ENCODE assay signal across 10 cellular contexts in the genomic region with DNA sequence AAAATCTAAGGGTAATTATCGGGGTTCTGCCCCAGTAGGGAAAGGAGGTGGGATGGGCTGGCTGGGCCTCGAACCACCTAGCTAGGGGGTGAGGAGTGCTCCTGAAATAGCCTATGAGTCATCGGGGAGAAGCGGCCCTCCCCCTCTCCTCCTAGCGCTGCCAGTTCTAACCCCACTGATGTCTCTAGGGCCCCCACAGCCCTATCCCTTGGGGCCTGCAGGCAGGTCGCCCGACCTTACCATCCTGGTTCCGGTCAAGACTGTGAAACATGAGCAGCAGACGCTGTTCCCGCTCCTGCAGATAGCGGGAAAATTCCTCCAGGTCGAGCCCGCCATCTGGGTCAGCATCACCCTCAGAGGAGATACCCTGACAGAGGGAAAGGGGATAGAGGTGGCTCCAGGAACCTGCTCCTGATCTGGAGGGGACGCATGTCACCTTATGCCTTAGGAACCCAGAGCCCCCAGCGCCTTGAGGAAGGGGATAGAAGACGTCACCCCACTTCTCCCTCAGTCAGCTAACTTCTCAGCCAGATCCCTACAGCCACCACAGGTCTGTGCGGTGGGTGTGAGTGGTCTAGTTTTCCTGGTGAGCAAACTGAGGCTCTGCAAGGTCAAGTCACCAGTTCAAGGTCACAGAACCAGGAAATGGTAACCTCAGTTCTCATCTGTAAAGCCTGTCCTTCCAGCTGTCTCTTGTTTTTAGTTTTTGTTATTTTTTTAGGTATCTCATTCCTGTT. TPM values are rescaled to one million over a fixed set of nuclear protein-coding genes. Genes with fewer than 3 reads are reported as not detected.
DNase-seq lines count a peak whose midpoint lies in the region; ATAC-seq and TF ChIP-seq lines count a peak whose summit lies in the region.
"Had no signal": no experiment of that assay in that cellular context is flagged by ENCODE, and none has a peak within 500 bp of the region (broad histone marks: within the 10 kb centered on the region; RNA-seq: fewer than 3 reads in every experiment).

No MANE protein-coding gene starts in this region.

- no peaks in the 10 kb centered on the region for H4K20me1 ChIP-seq in HCT116 (ENCODE audit: insufficient read depth)

- CTCF ChIA-PET in Calu3 (lab: Charles Lee) = no interaction called here
- CTCF ChIA-PET in HCT116 (lab: Charles Lee) = no interaction called here

- H3K4me2 ChIP-seq in HCT116 (ENCODE audit: low read length) = peak overlapping the region; percentile 99

- TF ChIP-seq CTCF in Calu3 (IDR thresholded peaks at IDR 0.05; ENCODE audit: unreplicated experiment) (no peak), HCT116 (IDR thresholded peaks at IDR 0.05 in 2 of 3, conservative IDR thresholded peaks at IDR 0.05 in 1 of 3; ENCODE audit: borderline replicate concordance in 1 of 3, insufficient read depth in 1 of 3, low read depth in 2 of 3, low read length in 2 of 3) (no peak), brain (conservative IDR thresholded peaks at IDR 0.05) (no peak), nephron progenitor cell (IDR thresholded peaks at IDR 0.05) (no peak), prostate gland (IDR thresholded peaks at IDR 0.05) (no peak)

- H3K9me3 Mint-ChIP-seq in Calu3 (ENCODE audit: low read depth, unreplicated experiment) (no peaks in the 10 kb centered on the region), brain (peaks cover 3 to 30% (median 19%) of the 10 kb centered on the region in 5 experiments), nephron progenitor cell (peaks cover 24% of the 10 kb centered on the region)

- intact Hi-C loops in Calu3 (cut with micrococcal nuclease; ENCODE audit: unreplicated experiment) (no loop called here), HCT116 (cut with micrococcal nuclease) (no loop called here), prostate gland (cut with DNase I) (no loop called here)

- H3K27me3 ChIP-seq in HCT116 (ENCODE audit: insufficient read depth, low read length) (no peaks in the 10 kb centered on the region), prostate gland (replicated peaks; ENCODE audit: insufficient read depth) (no peaks in the 10 kb centered on the region)

- 91% methylated on average over 17 of the region's 17 CpGs for WGBS in prostate gland

- H3K4me3 Mint-ChIP-seq in Calu3 (ENCODE audit: low read depth, unreplicated experiment) = peak overlapping the region; percentile 88
- H3K4me3 Mint-ChIP-seq in brain = peak overlapping the region; percentile 90 to 97 (median 94)
- H3K4me3 Mint-ChIP-seq in nephron progenitor cell = peak overlapping the region; percentile 90

- TSS peak; percentile 58 for BruUV-seq in Calu3 (replicated peaks; lab: Mats Ljungman, UMichigan)
- BruUV-seq in HCT116 (replicated peaks; lab: Mats Ljungman, UMichigan) = TSS peak; percentile 49

- H3K4me1 Mint-ChIP-seq in Calu3 (ENCODE audit: low read depth, unreplicated experiment) (peaks cover 9% of the 10 kb centered on the region), brain (peaks cover 17% of the 10 kb centered on the region), nephron progenitor cell (peaks cover 29% of the 10 kb centered on the region)

- RAD21 ChIA-PET in HCT116 (lab: Charles Lee; ENCODE audit: low non-redundant PET in 1 of 2, low total read pairs in 2 of 2, uncharacterized antibody in 2 of 2, unreplicated experiment in 2 of 2) = no interaction called here

- in situ Hi-C loops in ACHN (cut with HindIII; ENCODE audit: low pct_ligation_motif_present, low pct_unique_long_range_greater_than_20kb, low sequenced_read_pairs) = no loop called here

- ATAC-seq in HCT116 = no peak
- ATAC-seq in HG03196 (IDR thresholded peaks at IDR 0.05; ENCODE audit: unreplicated experiment) = no peak

- H3K4me1 ChIP-seq in HCT116 (ENCODE audit: control insufficient read depth in 1 of 2, insufficient read depth in 2 of 2, low read length in 2 of 2) = peaks cover 13 to 30% of the 10 kb centered on the region in 2 experiments
- H3K4me1 ChIP-seq in prostate gland (replicated peaks) = no peaks in the 10 kb centered on the region

- peak overlapping the region; percentile 66 to 88 for H3K4me3 ChIP-seq in HCT116 (replicated peaks in 1 of 2; ENCODE audit: low read depth in 1 of 2, low read length in 2 of 2)
- H3K4me3 ChIP-seq in prostate gland = no peak overlapping the region

- H3K79me2 ChIP-seq in HCT116 (ENCODE audit: insufficient read depth, low read length) = 0 out of 2 replicates have a peak, but pooled peaks cover 3% of the 10 kb centered on the region

- POLR2A ChIA-PET in HCT116 (lab: Charles Lee) = no interaction called here

- H2AFZ ChIP-seq in HCT116 (ENCODE audit: low read depth, low read length, poor library complexity, severe bottlenecking) = no peak overlapping the region

- TF ChIP-seq RAD21 in HCT116 (IDR thresholded peaks at IDR 0.05; ENCODE audit: low read depth) = no peak

- H3K9me2 ChIP-seq in HCT116 (ENCODE audit: insufficient read depth) = no peaks in the 10 kb centered on the region

- H3K36me3 ChIP-seq in HCT116 (ENCODE audit: control insufficient read depth in 1 of 2, insufficient read depth in 2 of 2, low read length in 2 of 2) (peaks cover 6 to 22% of the 10 kb centered on the region in 2 experiments; a peak in 3 of 4 replicates), prostate gland (peaks cover 0 to 11% of the 10 kb centered on the region in 2 donors)

- H3K27ac Mint-ChIP-seq in Calu3 (ENCODE audit: unreplicated experiment) = no peak overlapping the region
- H3K27ac Mint-ChIP-seq in brain = peak overlapping the region in 3 of 5 experiments; percentile 63 to 89 (median 81)
- H3K27ac Mint-ChIP-seq in nephron progenitor cell = no peak overlapping the region

- TF ChIP-seq POLR2A in HCT116 (IDR thresholded peaks at IDR 0.05; ENCODE audit: borderline replicate concordance, extremely low read depth, insufficient read depth, insufficient read length) (no peak), prostate gland (IDR thresholded peaks at IDR 0.05) (no peak)

- H3K36me3 Mint-ChIP-seq in Calu3 (ENCODE audit: insufficient read depth, unreplicated experiment) = peaks cover 30% of the 10 kb centered on the region
- H3K36me3 Mint-ChIP-seq in brain = peaks cover 47% of the 10 kb centered on the region
- H3K36me3 Mint-ChIP-seq in nephron progenitor cell (ENCODE audit: low read depth) = peaks cover 40% of the 10 kb centered on the region

- H3K27ac ChIP-seq in HCT116 (ENCODE audit: low read depth, low read length) (peak overlapping the region; percentile 62), prostate gland (no peak overlapping the region)

- H3K9me3 ChIP-seq in HCT116 (ENCODE audit: control insufficient read depth in 1 of 2, insufficient read depth in 1 of 2, low read depth in 1 of 2, low read length in 2 of 2) (peaks cover 0 to 13% of the 10 kb centered on the region in 2 experiments; a peak in 2 of 4 replicates), prostate gland (no peaks in the 10 kb centered on the region)

- peak overlapping the region; percentile 71; the same call in 1 of the 2 replicates for H3K9ac ChIP-seq in HCT116 (ENCODE audit: low read length)

- H3K27me3 Mint-ChIP-seq in Calu3 (ENCODE audit: unreplicated experiment) = no peaks in the 10 kb centered on the region
- H3K27me3 Mint-ChIP-seq in brain = peaks cover 24% of the 10 kb centered on the region
- peaks cover 35% of the 10 kb centered on the region for H3K27me3 Mint-ChIP-seq in nephron progenitor cell (ENCODE audit: low read depth, poor library complexity)

- DNase-seq in Calu3 = no peak
- no peak for DNase-seq in HCT116 (ENCODE audit: low read depth, low spot score)
- no peak for DNase-seq in nephron progenitor cell
- no peak for DNase-seq in SIG-M5 (lab: John Stamatoyannopoulos, UW)
- DNase-seq in ACHN = no peak
- DNase-seq in prostate gland (ENCODE audit: low spot score) = no peak

TF ChIP-seq in HCT116, 20 proteins besides CTCF, POLR2A, EP300 and RAD21 (continues in another document):
- TF ChIP-seq JUND (IDR thresholded peaks at IDR 0.05) = no peak

RNA-seq across cellular contexts. Expression of gene SLC25A23, which starts 1.5 kb away (rescaled TPM):
- total RNA-seq in Calu3 (2022) (67.6 and 78.7 TPM in 2 replicates), HCT116 (2021; ENCODE audit: unreplicated experiment) (89.5 TPM), prostate gland (10 to 100 TPM; 66.2 to 91.3 TPM)
- polyA plus RNA-seq in HCT116 (2012) = 78.8 and 79.0 TPM in 2 replicates
- polyA plus RNA-seq in brain (ENCODE audit: insufficient read depth, low read depth, low replicate concordance) = 129 TPM

RNA-seq across cellular contexts. Expression of gene CRB3, which starts 5.9 kb away (rescaled TPM):
- total RNA-seq in Calu3 (2022) = 45.6 and 47.6 TPM in 2 replicates
- total RNA-seq in HCT116 (2021; ENCODE audit: unreplicated experiment) = 40.5 TPM
- 47.9 and 49.7 TPM in 2 replicates for polyA plus RNA-seq in HCT116 (2012)
- polyA plus RNA-seq in brain (ENCODE audit: insufficient read depth, low read depth, low replicate concordance) = 5.4 TPM
- total RNA-seq in prostate gland = 10 to 100 TPM; 23.1 to 39.3 TPM
- total RNA-seq: myocyte; T-helper 1 cell treated with Interleukin-12 subunit alpha and Interleukin-12 subunit beta and Interleukin-4 antibody, amounts not matched to agents 30 ng/mL and 1 ng/mL, for 36 hours had no signal

RNA-seq across cellular contexts. Expression of gene DENND1C, which starts 23.5 kb away (rescaled TPM):
- not detected in 2 replicates for total RNA-seq in Calu3 (2022)
- total RNA-seq in HCT116 (2021; ENCODE audit: unreplicated experiment) = 0.54 TPM
- polyA plus RNA-seq in HCT116 (2012) = 18.3 and 22.6 TPM in 2 replicates
- 1.0 TPM for polyA plus RNA-seq in brain (ENCODE audit: insufficient read depth, low read depth, low replicate concordance)
- 1 to 10 TPM in 1 of 2 donors, under 1 TPM in 1; 0.91 to 1.4 TPM for total RNA-seq in prostate gland
- total RNA-seq: myocyte had no signal

RNA-seq across cellular contexts. Expression of gene SLC25A41, which starts 24.6 kb away (rescaled TPM):
- total RNA-seq in Calu3 (2022) (1.4 and 2.9 TPM in 2 replicates), HCT116 (2021; ENCODE audit: unreplicated experiment) (0.93 TPM), prostate gland (under 1 TPM; 0.18 to 0.57 TPM)
- polyA plus RNA-seq in HCT116 (2012) = 1.00 and 1.4 TPM in 2 replicates
- 1.1 TPM for polyA plus RNA-seq in brain (ENCODE audit: insufficient read depth, low read depth, low replicate concordance)
- total RNA-seq: myocyte had no signal

RNA-seq across cellular contexts. Expression of gene KHSRP, which starts 33.5 kb away (rescaled TPM):
- total RNA-seq in Calu3 (2022) = 297 and 307 TPM in 2 replicates
- total RNA-seq in HCT116 (2021; ENCODE audit: unreplicated experiment) = 553 TPM
- polyA plus RNA-seq in HCT116 (2012) = 341 and 370 TPM in 2 replicates
- 471 TPM for polyA plus RNA-seq in brain (ENCODE audit: insufficient read depth, low read depth, low replicate concordance)
- total RNA-seq in prostate gland = 100 to 1,000 TPM; 146 to 277 TPM

Comparison
In these comparisons a context has a peak if more than half of its experiments do, and no peak if none do; other contexts are left out.
1. H3K27ac Mint-ChIP-seq: peak in brain (3 of 5); none in Calu3 (single experiment) and nephron progenitor cell (single experiment).
2. H3K4me3 ChIP-seq: peak in HCT116 (2 of 2); none in prostate gland (0 of 2).
3. Peak in every context shown above with its lines, with median percentiles within 50 percentile points of each other: H3K4me3 Mint-ChIP-seq.